In the genomic region with DNA sequence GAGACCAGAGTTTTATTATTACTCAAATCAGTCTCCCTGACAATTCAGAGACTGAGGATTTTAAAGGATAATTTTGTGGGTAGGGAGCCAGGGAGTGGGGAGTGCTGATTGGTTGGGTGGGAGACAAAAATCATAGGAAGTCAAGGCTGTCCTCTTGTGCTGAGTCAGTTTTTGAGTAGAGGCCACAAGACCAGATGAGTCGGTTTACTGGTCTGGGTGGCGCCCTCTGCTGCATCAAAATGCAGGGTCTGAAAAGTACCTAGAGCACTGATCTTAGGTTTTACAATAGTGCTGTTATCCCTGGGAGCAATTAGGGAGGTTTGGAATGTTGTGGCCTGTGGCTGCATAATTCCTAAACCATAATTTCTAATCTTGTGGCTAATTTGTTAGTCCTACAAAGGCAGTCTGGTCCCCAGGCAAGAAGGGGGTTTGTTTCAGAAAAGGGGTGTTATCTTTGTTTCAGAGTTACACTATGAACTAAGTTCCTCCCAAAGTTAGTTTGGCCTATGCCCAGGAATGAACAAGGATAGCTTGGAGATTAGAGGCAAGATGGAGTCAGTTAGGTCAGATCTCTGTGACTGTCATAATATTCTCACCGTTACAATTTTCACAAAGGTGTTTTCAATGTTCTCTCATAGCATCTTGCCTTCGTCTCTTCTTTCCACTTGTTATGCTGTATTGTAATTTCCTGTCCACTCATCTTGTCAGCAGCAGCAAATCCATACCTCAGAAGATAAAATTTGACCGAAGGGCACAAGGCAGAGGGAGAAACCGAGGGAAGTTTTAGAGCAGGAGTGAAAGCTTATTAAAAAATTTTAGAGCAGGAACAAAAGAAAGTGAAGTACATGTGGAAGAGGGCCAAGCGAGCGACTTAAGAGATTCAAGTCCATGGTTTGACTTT, we compare ENCODE assay signal across 8 cellular contexts. TPM values are rescaled to one million over a fixed set of nuclear protein-coding genes. Genes with fewer than 3 reads are reported as not detected.
A peak's percentile ranks its signal among the peaks of the same experiment; 100 is the strongest.
DNase-seq lines count a peak whose midpoint lies in the region; ATAC-seq and TF ChIP-seq lines count a peak whose summit lies in the region.

No MANE protein-coding gene starts in this region.

- H3K36me3 Mint-ChIP-seq in activated T-helper 2 cell treated with anti-CD3 and anti-CD28 coated beads, Interferon-gamma antibody, Interleukin-2, Interleukin-4, amounts not matched to agents 10 μg/mL and 5 μg/mL and 100 μg/mL, durations not matched to agents 14 hours and 24 hours and 36 hours (ENCODE audit: low read depth): no peaks in the 10 kb centered on the region

- no peak overlapping the region for H3K4me3 Mint-ChIP-seq in activated T-helper 2 cell treated with anti-CD3 and anti-CD28 coated beads, Interferon-gamma antibody, Interleukin-2, Interleukin-4, amounts not matched to agents 10 μg/mL and 5 μg/mL and 100 μg/mL, durations not matched to agents 14 hours and 24 hours and 36 hours (ENCODE audit: low read depth)

- H3K27ac Mint-ChIP-seq in activated T-helper 2 cell treated with anti-CD3 and anti-CD28 coated beads, Interferon-gamma antibody, Interleukin-2, Interleukin-4, amounts not matched to agents 10 μg/mL and 5 μg/mL and 100 μg/mL, durations not matched to agents 14 hours and 24 hours and 36 hours: peak overlapping the region; percentile 84

- TF ChIP-seq CTCF in 22Rv1 (IDR thresholded peaks at IDR 0.05): peak; percentile 60
- TF ChIP-seq CTCF in GM12874 (IDR thresholded peaks at IDR 0.05; ENCODE audit: insufficient read depth, low read depth, low read length): peak; percentile 76

- ATAC-seq in HG03378 (IDR thresholded peaks at IDR 0.05; ENCODE audit: unreplicated experiment): peak; percentile 69

- H3K27me3 Mint-ChIP-seq in activated T-helper 2 cell treated with anti-CD3 and anti-CD28 coated beads, Interferon-gamma antibody, Interleukin-2, Interleukin-4, amounts not matched to agents 10 μg/mL and 5 μg/mL and 100 μg/mL, durations not matched to agents 14 hours and 24 hours and 36 hours (ENCODE audit: low read depth): no peaks in the 10 kb centered on the region

- H3K27ac ChIP-seq in 22Rv1: no peak overlapping the region

- H3K4me1 Mint-ChIP-seq in activated T-helper 2 cell treated with anti-CD3 and anti-CD28 coated beads, Interferon-gamma antibody, Interleukin-2, Interleukin-4, amounts not matched to agents 10 μg/mL and 5 μg/mL and 100 μg/mL, durations not matched to agents 14 hours and 24 hours and 36 hours (ENCODE audit: low read depth): peaks cover 32% of the 10 kb centered on the region

- DNase-seq in RPMI7951 (ENCODE audit: low read depth) (peak; percentile 62), glomerular endothelial cell (ENCODE audit: extremely low read depth, low read depth, low spot score) (peak; percentile 41), renal cortical epithelial cell (ENCODE audit: low read depth) (peak; percentile 76), midbrain (lab: John Stamatoyannopoulos, UW) (no peak)
- peak; percentile 42 for DNase-seq in activated T-helper 2 cell treated with anti-CD3 and anti-CD28 coated beads, Interferon-gamma antibody, Interleukin-2, Interleukin-4, amounts not matched to agents 10 μg/mL and 5 μg/mL and 100 μg/mL, durations not matched to agents 14 hours and 24 hours and 36 hours (ENCODE audit: low spot score)

- intact Hi-C loops in activated T-helper 2 cell treated with anti-CD3 and anti-CD28 coated beads, Interferon-gamma antibody, Interleukin-2, Interleukin-4, amounts not matched to agents 10 μg/mL and 5 μg/mL and 100 μg/mL, durations not matched to agents 14 hours and 24 hours and 36 hours (cut with micrococcal nuclease): loop anchor here (1.0 to 2.0 kb wide), 4 partner anchors 59 to 155 kb away; a partner anchor contains a TSS

- no peaks in the 10 kb centered on the region for H3K9me3 Mint-ChIP-seq in activated T-helper 2 cell treated with anti-CD3 and anti-CD28 coated beads, Interferon-gamma antibody, Interleukin-2, Interleukin-4, amounts not matched to agents 10 μg/mL and 5 μg/mL and 100 μg/mL, durations not matched to agents 14 hours and 24 hours and 36 hours

RNA-seq across cellular contexts. Expression of a gene that starts 59.2 kb away (rescaled TPM):
- total RNA-seq in RPMI7951 (2014; rRNA removed; shearing (Covaris generic)): 35.6 and 36.6 TPM in 2 replicates
- 95.2 and 100 TPM in 2 replicates for total RNA-seq in activated T-helper 2 cell treated with anti-CD3 and anti-CD28 coated beads, Interferon-gamma antibody, Interleukin-2, Interleukin-4, amounts not matched to agents 10 μg/mL and 5 μg/mL and 100 μg/mL, durations not matched to agents 14 hours and 24 hours and 36 hours
- total RNA-seq in glomerular endothelial cell (59.8 and 83.0 TPM in 2 replicates), renal cortical epithelial cell (82.1 and 176 TPM in 2 replicates)
